ENCODE assay signal across 21 cellular contexts in the genomic region with DNA sequence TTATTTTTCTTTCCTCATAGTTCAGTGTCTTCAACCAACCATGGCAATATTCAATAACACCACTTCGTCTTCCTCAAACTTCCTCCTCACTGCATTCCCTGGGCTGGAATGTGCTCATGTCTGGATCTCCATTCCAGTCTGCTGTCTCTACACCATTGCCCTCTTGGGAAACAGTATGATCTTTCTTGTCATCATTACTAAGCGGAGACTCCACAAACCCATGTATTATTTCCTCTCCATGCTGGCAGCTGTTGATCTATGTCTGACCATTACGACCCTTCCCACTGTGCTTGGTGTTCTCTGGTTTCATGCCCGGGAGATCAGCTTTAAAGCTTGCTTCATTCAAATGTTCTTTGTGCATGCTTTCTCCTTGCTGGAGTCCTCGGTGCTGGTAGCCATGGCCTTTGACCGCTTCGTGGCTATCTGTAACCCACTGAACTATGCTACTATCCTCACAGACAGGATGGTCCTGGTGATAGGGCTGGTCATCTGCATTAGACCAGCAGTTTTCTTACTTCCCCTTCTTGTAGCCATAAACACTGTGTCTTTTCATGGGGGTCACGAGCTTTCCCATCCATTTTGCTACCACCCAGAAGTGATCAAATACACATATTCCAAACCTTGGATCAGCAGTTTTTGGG. TPM values are rescaled to one million over a fixed set of nuclear protein-coding genes. Genes with fewer than 3 reads are reported as not detected.
DNase-seq lines count a peak whose midpoint lies in the region; ATAC-seq and TF ChIP-seq lines count a peak whose summit lies in the region.
"Had no signal": no experiment of that assay in that cellular context is flagged by ENCODE, and none has a peak within 500 bp of the region (broad histone marks: within the 10 kb centered on the region; RNA-seq: fewer than 3 reads in every experiment).

A gene with protein sequence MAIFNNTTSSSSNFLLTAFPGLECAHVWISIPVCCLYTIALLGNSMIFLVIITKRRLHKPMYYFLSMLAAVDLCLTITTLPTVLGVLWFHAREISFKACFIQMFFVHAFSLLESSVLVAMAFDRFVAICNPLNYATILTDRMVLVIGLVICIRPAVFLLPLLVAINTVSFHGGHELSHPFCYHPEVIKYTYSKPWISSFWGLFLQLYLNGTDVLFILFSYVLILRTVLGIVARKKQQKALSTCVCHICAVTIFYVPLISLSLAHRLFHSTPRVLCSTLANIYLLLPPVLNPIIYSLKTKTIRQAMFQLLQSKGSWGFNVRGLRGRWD (plus strand): TSS at position 41 of the 641 bp plus-strand sequence. CDS start 0 bp downstream, at position 41.

- no peaks in the 10 kb centered on the region for H3K9me3 Mint-ChIP-seq in stimulated activated memory B cell treated with anti-CD40 and anti-IgM and Interleukin-4, amounts not matched to agents 10 μg/mL and 1 μg/mL and 100 μg/mL, for 72 hours
- H3K9me3 Mint-ChIP-seq: GM23338, neural crest cell had no signal

- no peak within 1 kb of the TSS for H3K27ac Mint-ChIP-seq in stimulated activated memory B cell treated with anti-CD40 and anti-IgM and Interleukin-4, amounts not matched to agents 10 μg/mL and 1 μg/mL and 100 μg/mL, for 72 hours
- H3K27ac Mint-ChIP-seq: GM23338 had no signal

- 73 to 88% methylated on average over 8 of the region's 8 CpGs for WGBS in lower leg skin, 2 donors

- peak; percentile 34 for DNase-seq in NCI-H345 (lab: John Stamatoyannopoulos, UW)
- no peak for DNase-seq in NCI-H345 treated with DMSO at 0.1 percent for 48 hours (lab: John Stamatoyannopoulos, UW; ENCODE audit: unreplicated experiment)
- peak; percentile 3 for DNase-seq in astrocyte of the hippocampus (ENCODE audit: low read depth, low spot score)
- peak; percentile 36 for DNase-seq in iris pigment epithelial cell (ENCODE audit: low read depth)
- DNase-seq in lower leg skin (ENCODE audit: low spot score in 2 of 2): no peak
- DNase-seq: activated CD4-positive, alpha-beta T cell treated with anti-CD3 and anti-CD28 coated beads for 1 hour; activated naive CD4-positive, alpha-beta T cell; aorta; DMS79 treated with DMSO at 0.1 percent for 48 hours; islet precursor cell; mesendoderm; Right ventricle myocardium superior; stomach had no signal

- ATAC-seq in stimulated activated memory B cell treated with anti-CD40 and anti-IgM and Interleukin-4, amounts not matched to agents 10 μg/mL and 1 μg/mL and 100 μg/mL, for 72 hours: peak; percentile 39
- ATAC-seq in HG02884 (IDR thresholded peaks at IDR 0.05; ENCODE audit: unreplicated experiment) (no peak), HG03354 (IDR thresholded peaks at IDR 0.05; ENCODE audit: poor library complexity, severe bottlenecking, unreplicated experiment) (no peak)
- ATAC-seq: GM23338 had no signal

- intact Hi-C loops in lower leg skin (cut with DNase I; ENCODE audit: low total_unique reads): no loop called here

- no peaks in the 10 kb centered on the region for H3K36me3 Mint-ChIP-seq in stimulated activated memory B cell treated with anti-CD40 and anti-IgM and Interleukin-4, amounts not matched to agents 10 μg/mL and 1 μg/mL and 100 μg/mL, for 72 hours

- H3K4me3 ChIP-seq in lower leg skin (ENCODE audit: low read depth, poor library complexity, severe bottlenecking): no peak within 1 kb of the TSS
- H3K4me3 ChIP-seq: GM23338, stomach had no signal

- no peak for TF ChIP-seq POLR2A in lower leg skin (IDR thresholded peaks at IDR 0.05)

- no peak for TF ChIP-seq CTCF in lower leg skin (IDR thresholded peaks at IDR 0.05)

- H3K27me3 Mint-ChIP-seq in stimulated activated memory B cell treated with anti-CD40 and anti-IgM and Interleukin-4, amounts not matched to agents 10 μg/mL and 1 μg/mL and 100 μg/mL, for 72 hours: no peaks in the 10 kb centered on the region

- H3K4me1 Mint-ChIP-seq in stimulated activated memory B cell treated with anti-CD40 and anti-IgM and Interleukin-4, amounts not matched to agents 10 μg/mL and 1 μg/mL and 100 μg/mL, for 72 hours: no peaks in the 10 kb centered on the region
- H3K4me1 Mint-ChIP-seq: neural crest cell had no signal

- H3K4me3 Mint-ChIP-seq in stimulated activated memory B cell treated with anti-CD40 and anti-IgM and Interleukin-4, amounts not matched to agents 10 μg/mL and 1 μg/mL and 100 μg/mL, for 72 hours: no peak within 1 kb of the TSS
- H3K4me3 Mint-ChIP-seq: GM23338, neural crest cell had no signal

RNA-seq across cellular contexts. Expression of the gene that starts here (rescaled TPM):
- total RNA-seq in lower leg skin: not detected
- total RNA-seq: aorta; dermis microvascular lymphatic vessel endothelial cell; GM23338; neural crest cell; Right ventricle myocardium superior; stomach; T-helper 2 cell treated with Interferon-gamma antibody and Interleukin-4, amounts not matched to agents 100 ng/mL and 5 ng/mL, for 36 hours; ureter had no signal

Comparison
In these comparisons a context has a peak if more than half of its experiments do, and no peak if none do; other contexts are left out.
1. DNase-seq: peak in NCI-H345 (single experiment), astrocyte of the hippocampus (single experiment) and iris pigment epithelial cell (single experiment); none in NCI-H345 treated with DMSO at 0.1 percent for 48 hours (single experiment) and lower leg skin (0 of 2).